In genomic region chr1:92936865-92937264, GRCh38 we compare ENCODE assay signal across 22 cellular contexts. TPM values are rescaled to one million over a fixed set of nuclear protein-coding genes. Genes with fewer than 3 reads are reported as not detected.
A peak's percentile ranks its signal among the peaks of the same experiment; 100 is the strongest.
DNase-seq lines count a peak whose midpoint lies in the region; ATAC-seq, FAIRE-seq and TF ChIP-seq lines count a peak whose summit lies in the region.
"Had no signal": no experiment of that assay in that cellular context is flagged by ENCODE, and none has a peak within 500 bp of the region (broad histone marks: within the 10 kb centered on the region; RNA-seq: fewer than 3 reads in every experiment).

No MANE protein-coding gene starts in this region.

- no peak for TF ChIP-seq EP300 in HepG2 (IDR thresholded peaks at IDR 0.05; ENCODE audit: low read depth in 2 of 2, low read length in 2 of 2)
- no peak for TF ChIP-seq EP300 in HepG2 (CRISPR knock-in tag; IDR thresholded peaks at IDR 0.05; ENCODE audit: borderline replicate concordance)

- CTCF ChIA-PET in HEK293 (lab: Yijun Ruan, JAX): interaction anchor here (1.2 kb wide), 1 partner anchor 57 kb away, joined by 7 read pairs; no protein-coding TSS in a partner anchor
- CTCF ChIA-PET in HepG2 (lab: Yijun Ruan, JAX; ENCODE audit: low intra/inter-chr PET ratio, low total read pairs): no interaction called here

- no peak for DNase-seq in HepG2 (ENCODE audit: low spot score)
- no peak for DNase-seq in memory B cell (ENCODE audit: low spot score in 2 of 2)
- DNase-seq in cerebellar cortex (ENCODE audit: low spot score): no peak
- DNase-seq: AML-193; Caco-2; Calu3; CD4-positive, alpha-beta T cell; CD8-positive, alpha-beta T cell; DMS79 treated with DMSO at 0.1 percent for 48 hours; GF-D8 had no signal

- TF ChIP-seq POLR2A in HepG2 (IDR thresholded peaks at IDR 0.05; ENCODE audit: insufficient read depth in 1 of 2, low read depth in 2 of 2, low read length in 2 of 2): no peak

- intact Hi-C loops in HepG2 (cut with micrococcal nuclease; ENCODE audit: unreplicated experiment): no loop called here

- FAIRE-seq in HepG2 (lab: Jason Lieb, UNC): no peak
- FAIRE-seq: A549, D721Med, G401.6, GM12891, GM19239 had no signal

- H3K4me2 ChIP-seq in HepG2 (ENCODE audit: low read depth, low read length): no peak overlapping the region
- H3K4me2 ChIP-seq: A549; BLaER1 treated with 17β-estradiol and CSF1 and Interleukin-3, amounts not matched to agents 10 nM and 100 nM had no signal

- H2AFZ ChIP-seq in HepG2 (ENCODE audit: low read length): no peak overlapping the region

- H3K79me2 ChIP-seq in HepG2 (ENCODE audit: insufficient read depth, low read length): peaks cover 7% of the 10 kb centered on the region

- WGBS in HepG2 (ENCODE audit: low lambda C conversion rate): 96% methylated on average over 1 of the region's 1 CpG

- no peak for TF ChIP-seq RAD21 in HepG2 (CRISPR knock-in tag; IDR thresholded peaks at IDR 0.05)

- H3K27me3 Mint-ChIP-seq in memory B cell: no peaks in the 10 kb centered on the region
- H3K27me3 Mint-ChIP-seq: B cell; CD4-positive, alpha-beta T cell had no signal

- H3K4me1 Mint-ChIP-seq in memory B cell: peaks cover 36% of the 10 kb centered on the region

- H3K36me3 ChIP-seq in HEK293 (ENCODE audit: control insufficient read depth in 2 of 2, insufficient read depth in 1 of 2, low read length in 2 of 2) (no peaks in the 10 kb centered on the region), HepG2 (replicated peaks in 1 of 2; ENCODE audit: control insufficient read depth in 1 of 2, insufficient read depth in 2 of 2, low read length in 2 of 2) (no peaks in the 10 kb centered on the region)
- H3K36me3 ChIP-seq: BLaER1 treated with 17β-estradiol and CSF1 and Interleukin-3, amounts not matched to agents 10 nM and 100 nM had no signal

- peaks cover 3% of the 10 kb centered on the region for H3K36me3 Mint-ChIP-seq in memory B cell

- H3K9me3 ChIP-seq in HEK293 (ENCODE audit: control insufficient read depth, insufficient read depth, low read depth, low read length): no peaks in the 10 kb centered on the region
- H3K9me3 ChIP-seq in HepG2 (ENCODE audit: low read length): no peaks in the 10 kb centered on the region
- H3K9me3 ChIP-seq: A549; BLaER1 treated with 17β-estradiol and CSF1 and Interleukin-3, amounts not matched to agents 10 nM and 100 nM; Caco-2 had no signal

- POLR2A ChIA-PET in HEK293 (lab: Yijun Ruan, JAX): interaction anchor here (0.6 kb wide), 1 partner anchor 18 kb away, joined by 4 read pairs; no protein-coding TSS in a partner anchor
- POLR2A ChIA-PET in HepG2 (lab: Yijun Ruan, JAX): no interaction called here

- no peaks in the 10 kb centered on the region for H3K9me3 Mint-ChIP-seq in memory B cell
- H3K9me3 Mint-ChIP-seq: CD4-positive, alpha-beta T cell; CD8-positive, alpha-beta T cell had no signal

- BruUV-seq in HepG2 (replicated peaks; lab: Mats Ljungman, UMichigan): no TSS peak

- peak overlapping the region; percentile 60 for H3K27ac Mint-ChIP-seq in memory B cell
- H3K27ac Mint-ChIP-seq: B cell; CD8-positive, alpha-beta T cell had no signal

- H3K4me3 Mint-ChIP-seq in memory B cell: no peak overlapping the region
- H3K4me3 Mint-ChIP-seq: B cell; CD4-positive, alpha-beta T cell; CD8-positive, alpha-beta T cell had no signal

- H3K27me3 ChIP-seq in HepG2 (ENCODE audit: control insufficient read depth in 1 of 2, insufficient read depth in 2 of 2, low read length in 2 of 2): no peaks in the 10 kb centered on the region
- H3K27me3 ChIP-seq: BLaER1 treated with 17β-estradiol and CSF1 and Interleukin-3, amounts not matched to agents 10 nM and 100 nM had no signal

- no peak overlapping the region for H3K4me3 ChIP-seq in HEK293 (ENCODE audit: low read depth, low read length)
- H3K4me3 ChIP-seq in HepG2 (replicated peaks in 1 of 3; ENCODE audit: insufficient read depth in 1 of 3, low read depth in 2 of 3, low read length in 3 of 3): no peak overlapping the region
- H3K4me3 ChIP-seq: A549; BLaER1 treated with 17β-estradiol and CSF1 and Interleukin-3, amounts not matched to agents 10 nM and 100 nM had no signal

- H3K27ac ChIP-seq in HEK293 (ENCODE audit: extremely low read depth, low read depth, low read length) (no peak overlapping the region), HepG2 (ENCODE audit: extremely low read length, insufficient read depth, low read length) (peak overlapping the region; percentile 36)
- H3K27ac ChIP-seq: 22Rv1; A549; BLaER1 treated with 17β-estradiol and CSF1 and Interleukin-3, amounts not matched to agents 10 nM and 100 nM; C4-2B had no signal

- no peak for TF ChIP-seq CTCF in HEK293 (tag by site-specific recombination; IDR thresholded peaks at IDR 0.05)
- TF ChIP-seq CTCF in HepG2 (CRISPR knock-in tag; IDR thresholded peaks at IDR 0.05): no peak

- H3K9ac ChIP-seq in HepG2 (ENCODE audit: insufficient read depth, low read depth, low read length): no peak overlapping the region
- H3K9ac ChIP-seq: BLaER1 treated with 17β-estradiol and CSF1 and Interleukin-3, amounts not matched to agents 10 nM and 100 nM had no signal

- ATAC-seq in HepG2 (no peak), memory B cell (ENCODE audit: low read depth) (no peak), HG02798 (IDR thresholded peaks at IDR 0.05; ENCODE audit: poor library complexity, unreplicated experiment) (no peak), HG03280 (IDR thresholded peaks at IDR 0.05; ENCODE audit: unreplicated experiment) (no peak)
- ATAC-seq: A549; CD8-positive, alpha-beta T cell had no signal

- H3K4me1 ChIP-seq in HEK293 (ENCODE audit: control insufficient read depth, insufficient read depth, low read length): peaks cover 6% of the 10 kb centered on the region; the same call in 1 of the 2 replicates
- H3K4me1 ChIP-seq in HepG2 (ENCODE audit: insufficient read depth, low read length): peaks cover 32% of the 10 kb centered on the region

- in situ Hi-C loops in HepG2 (cut with HindIII; ENCODE audit: extremely low pct_ligation_motif_present, low pct_unique_long_range_greater_than_20kb): no loop called here

- no peaks in the 10 kb centered on the region for H4K20me1 ChIP-seq in HepG2 (ENCODE audit: insufficient read depth, low read length)
- H4K20me1 ChIP-seq: BLaER1 treated with 17β-estradiol and CSF1 and Interleukin-3, amounts not matched to agents 10 nM and 100 nM had no signal

TF ChIP-seq in HEK293, 187 proteins besides CTCF, POLR2A, EP300 and RAD21 (continues in another document):
- TF ChIP-seq ZNF302 (tag by site-specific recombination; IDR thresholded peaks at IDR 0.05; ENCODE audit: low read depth) (no peak), OSR2 (tag by site-specific recombination; IDR thresholded peaks at IDR 0.05) (peak; percentile 32; the same call in 1 of the 2 replicates), ZNF830 (tag by site-specific recombination; IDR thresholded peaks at IDR 0.05; ENCODE audit: low read depth) (no peak), ZNF274 (IDR thresholded peaks at IDR 0.05; ENCODE audit: low read length) (no peak), ZNF274 (tag by site-specific recombination; IDR thresholded peaks at IDR 0.05; ENCODE audit: borderline replicate concordance) (no peak), ZBTB20 (tag by site-specific recombination; IDR thresholded peaks at IDR 0.05) (no peak)

TF ChIP-seq in HepG2, 621 proteins besides CTCF, POLR2A, EP300 and RAD21 (continues in another document):
- TF ChIP-seq HBP1 (CRISPR knock-in tag; IDR thresholded peaks at IDR 0.05; ENCODE audit: low read depth) (no peak), ZNF329 (CRISPR knock-in tag; IDR thresholded peaks at IDR 0.05; ENCODE audit: low read depth) (no peak)

RNA-seq across cellular contexts. Expression of gene DIPK1A, which starts 24.4 kb away (rescaled TPM):
- total RNA-seq in HepG2 (2016; rRNA removed; fragmentation: Illumina TruSeq; extraction: Trizol): 7.7 and 8.4 TPM in 2 replicates
- 1.2 and 1.3 TPM in 2 replicates for total RNA-seq in HepG2 (2016; cell fraction: cytosol; rRNA removed; fragmentation: Illumina TruSeq; extraction: Trizol; ENCODE audit: low read depth)
- total RNA-seq in HepG2 (2016; cell fraction: insoluble cytoplasmic fraction; rRNA removed; fragmentation: Illumina TruSeq; extraction: Trizol): 7.4 and 8.9 TPM in 2 replicates
- 4.5 and 4.8 TPM in 2 replicates for total RNA-seq in HepG2 (2016; cell fraction: membrane; rRNA removed; fragmentation: Illumina TruSeq; extraction: Trizol)
- total RNA-seq in HepG2 (2016; cell fraction: nucleus; rRNA removed; fragmentation: Illumina TruSeq; extraction: Trizol): 8.6 and 11.1 TPM in 2 replicates
- 7.0 and 8.4 TPM in 2 replicates for polyA plus RNA-seq in HepG2 (2011; rRNA removed)
- polyA plus RNA-seq in HepG2 (2011; cell fraction: cytosol; rRNA removed): 3.4 and 7.4 TPM in 2 replicates
- 1.1 and 2.3 TPM in 2 replicates for polyA plus RNA-seq in HepG2 (2011; cell fraction: nucleus; rRNA removed)
- polyA plus RNA-seq in HepG2 (2012): 17.3 and 18.3 TPM in 2 replicates
- polyA plus RNA-seq in HepG2 (2016; cell fraction: cytosol; fragmentation: Illumina TruSeq; extraction: Trizol; ENCODE audit: low read depth): 1.4 and 1.6 TPM in 2 replicates
- 11.5 and 12.4 TPM in 2 replicates for polyA plus RNA-seq in HepG2 (2016; cell fraction: insoluble cytoplasmic fraction; fragmentation: Illumina TruSeq; extraction: Trizol; ENCODE audit: low read depth)
- polyA plus RNA-seq in HepG2 (2016; cell fraction: membrane; fragmentation: Illumina TruSeq; extraction: Trizol; ENCODE audit: low read depth): 4.5 and 4.8 TPM in 2 replicates
- polyA plus RNA-seq in HepG2 (2016; cell fraction: nucleus; fragmentation: Illumina TruSeq; extraction: Trizol; ENCODE audit: insufficient read depth, low read depth): 13.7 and 15.3 TPM in 2 replicates
- polyA minus RNA-seq in HepG2 (2011; rRNA and poly(A)+ RNA removed; ENCODE audit: low replicate concordance): 0.37 and 2.1 TPM in 2 replicates
- 6.2 and 6.6 TPM in 2 replicates for polyA minus RNA-seq in HepG2 (2011; cell fraction: cytosol; rRNA and poly(A)+ RNA removed)
- 4.6 and 6.7 TPM in 2 replicates for polyA minus RNA-seq in HepG2 (2011; cell fraction: nucleus; rRNA and poly(A)+ RNA removed)
